8 cellular contexts compared by ENCODE assay signal in the genomic region with DNA sequence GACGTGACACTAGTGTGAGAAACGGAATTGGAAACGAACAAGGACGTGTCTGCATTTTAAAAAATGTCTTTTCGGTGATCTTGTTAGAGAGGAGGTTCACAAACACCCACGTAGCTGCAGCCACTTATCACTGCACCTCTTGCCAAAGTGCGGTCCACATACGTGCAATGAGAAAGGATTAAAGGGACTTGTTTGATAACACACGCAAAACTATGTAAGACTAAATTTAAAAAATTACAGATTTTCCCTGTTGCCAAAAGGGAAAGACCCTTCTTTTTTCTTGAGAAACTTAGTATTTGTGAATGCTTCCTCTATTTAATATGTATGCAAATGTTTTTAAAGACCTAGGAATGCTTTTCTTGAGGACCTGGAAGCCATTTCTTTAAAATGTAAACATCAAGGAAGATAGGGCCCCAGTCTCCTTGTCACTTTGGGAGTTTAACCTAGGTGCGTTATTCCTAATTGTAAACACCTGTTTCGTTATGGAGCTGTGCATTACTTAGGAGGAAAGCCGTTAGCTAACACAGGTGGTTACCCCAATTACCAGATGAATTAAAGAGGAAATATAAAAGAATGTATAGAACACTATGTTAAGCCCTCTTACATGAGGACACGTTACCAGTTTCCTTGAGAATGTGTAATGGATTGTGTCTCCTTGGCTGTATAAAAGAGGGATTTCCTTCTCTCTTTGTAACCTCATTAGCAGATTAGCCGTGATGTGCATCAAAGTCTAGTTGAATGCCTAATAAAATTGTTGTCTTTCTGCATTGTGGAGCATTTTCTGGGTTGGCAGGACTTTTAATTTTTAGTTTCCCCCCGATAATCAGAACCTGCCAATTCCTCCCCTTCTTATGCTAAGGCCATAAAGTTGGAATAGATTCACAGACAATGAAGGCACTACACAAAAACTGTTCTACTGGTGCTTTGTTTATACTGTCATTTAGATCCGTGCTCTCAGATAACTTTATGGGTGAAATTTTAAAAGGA. TPM values are rescaled to one million over a fixed set of nuclear protein-coding genes. Genes with fewer than 3 reads are reported as not detected.
A peak's percentile ranks its signal among the peaks of the same experiment; 100 is the strongest.
DNase-seq lines count a peak whose midpoint lies in the region; ATAC-seq and TF ChIP-seq lines count a peak whose summit lies in the region.

No MANE protein-coding gene starts in this region.

- H3K36me3 ChIP-seq in body of pancreas (replicated peaks in 1 of 2; ENCODE audit: insufficient read depth in 1 of 2, low read depth in 2 of 2) (no peaks in the 10 kb centered on the region), uterus (no peaks in the 10 kb centered on the region)

- intact Hi-C loops in body of pancreas (cut with DNase I) = no loop called here
- intact Hi-C loops in uterus (cut with DNase I; ENCODE audit: low total_unique reads) = no loop called here

- H3K4me1 ChIP-seq in body of pancreas = peaks cover 14% of the 10 kb centered on the region
- no peaks in the 10 kb centered on the region for H3K4me1 ChIP-seq in uterus

- H3K27me3 ChIP-seq in body of pancreas (no peaks in the 10 kb centered on the region), uterus (no peaks in the 10 kb centered on the region)

- DNase-seq in HT-29 (ENCODE audit: low spot score) = peak; percentile 62
- DNase-seq in body of pancreas = no peak
- peak; percentile 50 for DNase-seq in medulla oblongata (ENCODE audit: extremely low spot score)
- DNase-seq in uterus = no peak

- TF ChIP-seq CTCF in GM12875 (IDR thresholded peaks at IDR 0.05; ENCODE audit: borderline replicate concordance, insufficient read depth, low read depth, low read length) = no peak
- TF ChIP-seq CTCF in body of pancreas (IDR thresholded peaks at IDR 0.05) = no peak
- TF ChIP-seq CTCF in uterus (IDR thresholded peaks at IDR 0.05) = no peak

- TF ChIP-seq POLR2A in body of pancreas (IDR thresholded peaks at IDR 0.05) (no peak), uterus (IDR thresholded peaks at IDR 0.05) (no peak)

- H3K4me3 ChIP-seq in GM12875 (ENCODE audit: low read depth, low read length) (peak overlapping the region; percentile 66), body of pancreas (peak overlapping the region; percentile 10 to 62), uterus (peak overlapping the region; percentile 51 to 53)

- H3K27ac ChIP-seq in body of pancreas (peak overlapping the region; percentile 97 to 100 (median 98)), uterus (peak overlapping the region; percentile 75 to 84)

- ATAC-seq in body of pancreas (no peak), HG02884 (IDR thresholded peaks at IDR 0.05; ENCODE audit: unreplicated experiment) (no peak), HG02759 (IDR thresholded peaks at IDR 0.05; ENCODE audit: unreplicated experiment) (no peak), GM21528 (IDR thresholded peaks at IDR 0.05; ENCODE audit: low FRiP score, unreplicated experiment) (no peak)

- H3K9me3 ChIP-seq in body of pancreas (no peaks in the 10 kb centered on the region), uterus (no peaks in the 10 kb centered on the region)

- WGBS in body of pancreas, 2 donors = 20 to 23% methylated on average over 16 of the region's 16 CpGs

RNA-seq across cellular contexts. Expression of a gene that starts 1.0 kb away (rescaled TPM):
- 1.4 and 3.1 TPM in 2 replicates for total RNA-seq in HT-29 (2014; rRNA removed; shearing (Covaris generic))
- total RNA-seq in body of pancreas (1 to 10 TPM in 1 of 2 donors, under 1 TPM in 1; 0.99 to 1.3 TPM), uterus (1 to 10 TPM in 2 of 4 donors, under 1 TPM in 1, not detected in 1; 0.26 to 4.8 (median 2.8) TPM)

Comparison
In these comparisons a context has a peak if more than half of its experiments do, and no peak if none do; other contexts are left out.
1. DNase-seq: peak in HT-29 (single experiment) and medulla oblongata (single experiment); none in body of pancreas (0 of 4) and uterus (0 of 2).
2. Peak in every context shown above with its lines, with median percentiles within 50 percentile points of each other: H3K4me3 ChIP-seq.